17 cellular contexts compared by ENCODE assay signal in genomic region chr16:27226976-27227705, GRCh38. TPM values are rescaled to one million over a fixed set of nuclear protein-coding genes. Genes with fewer than 3 reads are reported as not detected.
DNase-seq lines count a peak whose midpoint lies in the region; ATAC-seq and TF ChIP-seq lines count a peak whose summit lies in the region.
"Had no signal": no experiment of that assay in that cellular context is flagged by ENCODE, and none has a peak within 500 bp of the region (broad histone marks: within the 10 kb centered on the region; RNA-seq: fewer than 3 reads in every experiment).

No MANE protein-coding gene starts in this region.

- TF ChIP-seq CTCF in hepatocyte (IDR thresholded peaks at IDR 0.05; ENCODE audit: poor library complexity) = no peak
- TF ChIP-seq CTCF in body of pancreas (IDR thresholded peaks at IDR 0.05) = no peak
- no peak for TF ChIP-seq CTCF in stomach (IDR thresholded peaks at IDR 0.05)

- H3K4me1 Mint-ChIP-seq in stimulated activated naive B cell treated with anti-CD40 and anti-IgM and Interleukin-4, amounts not matched to agents 10 μg/mL and 1 μg/mL and 100 μg/mL, for 72 hours = peaks cover 55 to 86% of the 10 kb centered on the region in 2 donors

- H3K4me3 ChIP-seq in NT2/D1 (ENCODE audit: insufficient read length, low read depth) (no peak overlapping the region), hepatocyte (no peak overlapping the region), body of pancreas (no peak overlapping the region), stomach (no peak overlapping the region)

- peak overlapping the region; percentile 12 for H3K9ac ChIP-seq in NT2/D1 (ENCODE audit: insufficient read length, low read depth)

- no peaks in the 10 kb centered on the region for H3K9me2 ChIP-seq in hepatocyte (replicated peaks; ENCODE audit: insufficient read depth)

- H3K9me3 ChIP-seq in NT2/D1 (ENCODE audit: insufficient read depth, low read length) (no peaks in the 10 kb centered on the region), hepatocyte (ENCODE audit: low read depth) (no peaks in the 10 kb centered on the region), body of pancreas (no peaks in the 10 kb centered on the region), stomach (no peaks in the 10 kb centered on the region)

- H3K27me3 ChIP-seq in NT2/D1 (ENCODE audit: insufficient read depth, insufficient read length) (no peaks in the 10 kb centered on the region), hepatocyte (no peaks in the 10 kb centered on the region), body of pancreas (no peaks in the 10 kb centered on the region), stomach (no peaks in the 10 kb centered on the region)

- H3K36me3 ChIP-seq in NT2/D1 (ENCODE audit: insufficient read depth, insufficient read length, low read length) = peaks cover 71% of the 10 kb centered on the region
- H3K36me3 ChIP-seq in hepatocyte (replicated peaks; ENCODE audit: insufficient read depth, low read depth) = no peaks in the 10 kb centered on the region
- no peaks in the 10 kb centered on the region for H3K36me3 ChIP-seq in body of pancreas (replicated peaks in 1 of 2; ENCODE audit: insufficient read depth in 1 of 2, low read depth in 2 of 2)
- peaks cover 0 to 54% (median 50%) of the 10 kb centered on the region in 4 donors for H3K36me3 ChIP-seq in stomach
- H3K36me3 ChIP-seq: WERI-Rb-1 had no signal

- H3K27ac Mint-ChIP-seq in activated naive CD4-positive, alpha-beta T cell treated with anti-CD3 and anti-CD28 coated beads, Interleukin-2, amount 50 U/mL, for 72 hours = peak overlapping the region; percentile 3 to 68
- H3K27ac Mint-ChIP-seq in stimulated activated naive B cell treated with anti-CD40 and anti-IgM and Interleukin-4, amounts not matched to agents 10 μg/mL and 1 μg/mL and 100 μg/mL, for 72 hours = peak overlapping the region; percentile 80

- TF ChIP-seq POLR2A in body of pancreas (IDR thresholded peaks at IDR 0.05) (no peak), stomach (IDR thresholded peaks at IDR 0.05) (no peak)

- H3K4me3 Mint-ChIP-seq in stimulated activated naive B cell treated with anti-CD40 and anti-IgM and Interleukin-4, amounts not matched to agents 10 μg/mL and 1 μg/mL and 100 μg/mL, for 72 hours = peak overlapping the region; percentile 41 to 50
- H3K4me3 Mint-ChIP-seq: IgD-negative memory B cell had no signal

- peaks cover 20 to 30% of the 10 kb centered on the region in 2 donors for H3K36me3 Mint-ChIP-seq in activated naive CD4-positive, alpha-beta T cell treated with anti-CD3 and anti-CD28 coated beads, Interleukin-2, amount 50 U/mL, for 72 hours
- H3K36me3 Mint-ChIP-seq in stimulated activated naive B cell treated with anti-CD40 and anti-IgM and Interleukin-4, amounts not matched to agents 10 μg/mL and 1 μg/mL and 100 μg/mL, for 72 hours = peaks cover 60 to 73% of the 10 kb centered on the region in 2 donors

- DNase-seq in activated naive CD4-positive, alpha-beta T cell treated with anti-CD3 and anti-CD28 coated beads, Interleukin-2, amount 50 U/mL, for 72 hours (ENCODE audit: low spot score in 2 of 2) = no peak
- DNase-seq in activated naive CD4-positive, alpha-beta T cell treated with anti-CD3 and anti-CD28 coated beads, Interleukin-2, amount 50 U/mL, for 16 hours = no peak
- no peak for DNase-seq in NT2/D1 (ENCODE audit: low read depth, low spot score)
- no peak for DNase-seq in hepatocyte (ENCODE audit: low spot score)
- DNase-seq in stimulated activated naive B cell treated with anti-CD40 and anti-IgM and Interleukin-4, amounts not matched to agents 10 μg/mL and 1 μg/mL and 100 μg/mL, for 72 hours = no peak
- no peak for DNase-seq in body of pancreas
- DNase-seq in stomach = no peak
- DNase-seq in cerebellar nuclear complex (lab: John Stamatoyannopoulos, UW) = no peak
- DNase-seq: activated effector memory CD4-positive, alpha-beta T cell treated with Interleukin-2 at 50 U/mL for 16 hours; hippocampal formation; MV-4-11; NCI-H187 treated with DMSO at 0.1 percent for 48 hours; NCI-H446; stimulated activated CD4-positive, alpha-beta T cell treated with anti-CD3 and anti-CD28 coated beads, Interleukin-15, amount 100 ng/mL, for 24 hours; stimulated activated naive CD4-positive, alpha-beta T cell; WERI-Rb-1 had no signal

- intact Hi-C loops in body of pancreas (cut with DNase I) = no loop called here
- intact Hi-C loops in stomach (cut with DNase I; ENCODE audit: low total_unique reads) = no loop called here

- H4K20me1 ChIP-seq in hepatocyte (ENCODE audit: insufficient read depth, poor library complexity, severe bottlenecking) = no peaks in the 10 kb centered on the region

- H3K4me1 ChIP-seq in NT2/D1 (ENCODE audit: insufficient read depth, insufficient read length) = peaks cover 12% of the 10 kb centered on the region
- H3K4me1 ChIP-seq in hepatocyte (ENCODE audit: insufficient read depth) = peaks cover 4% of the 10 kb centered on the region
- H3K4me1 ChIP-seq in body of pancreas = peaks cover 45% of the 10 kb centered on the region
- peaks cover 46 to 73% (median 53%) of the 10 kb centered on the region in 4 donors for H3K4me1 ChIP-seq in stomach

- WGBS in hepatocyte (ENCODE audit: low lambda C conversion rate, missing lambda C conversion rate) = 96% methylated on average over 16 of the region's 16 CpGs
- WGBS in body of pancreas, 2 donors = 86 to 92% methylated on average over 7 to 16 of the region's 16 CpGs
- WGBS in stomach, 5 donors = 87 to 97% (median 91%) methylated on average over 15 to 16 of the region's 16 CpGs

- ATAC-seq in activated naive CD4-positive, alpha-beta T cell treated with anti-CD3 and anti-CD28 coated beads, Interleukin-2, amount 50 U/mL, for 72 hours = no peak
- no peak for ATAC-seq in stimulated activated naive B cell treated with anti-CD40 and anti-IgM and Interleukin-4, amounts not matched to agents 10 μg/mL and 1 μg/mL and 100 μg/mL, for 72 hours (replicated peaks)
- no peak for ATAC-seq in body of pancreas

- H3K27me3 Mint-ChIP-seq in stimulated activated naive B cell treated with anti-CD40 and anti-IgM and Interleukin-4, amounts not matched to agents 10 μg/mL and 1 μg/mL and 100 μg/mL, for 72 hours = no peaks in the 10 kb centered on the region
- H3K27me3 Mint-ChIP-seq: IgD-negative memory B cell had no signal

- H3K27ac ChIP-seq in hepatocyte (peak overlapping the region; percentile 70), body of pancreas (peak overlapping the region in 2 of 4 donors; percentile 65 to 69), stomach (peak overlapping the region in 2 of 5 donors; percentile 28 to 73)

- H3K79me2 ChIP-seq in hepatocyte = no peaks in the 10 kb centered on the region

- H3K4me2 ChIP-seq in hepatocyte = no peak overlapping the region

- H2AFZ ChIP-seq in hepatocyte = no peak overlapping the region

- no peaks in the 10 kb centered on the region for H3K9me3 Mint-ChIP-seq in activated naive CD4-positive, alpha-beta T cell treated with anti-CD3 and anti-CD28 coated beads, Interleukin-2, amount 50 U/mL, for 72 hours
- H3K9me3 Mint-ChIP-seq in stimulated activated naive B cell treated with anti-CD40 and anti-IgM and Interleukin-4, amounts not matched to agents 10 μg/mL and 1 μg/mL and 100 μg/mL, for 72 hours = no peaks in the 10 kb centered on the region
- H3K9me3 Mint-ChIP-seq: IgD-negative memory B cell had no signal

- no peak for TF ChIP-seq EP300 in stomach (IDR thresholded peaks at IDR 0.05)

RNA-seq across cellular contexts. Expression of gene KDM8, which starts 23.8 kb away (rescaled TPM):
- 10 to 100 TPM in 1 of 2 donors, 1 to 10 TPM in 1; 9.2 to 10.8 TPM for total RNA-seq in activated naive CD4-positive, alpha-beta T cell treated with anti-CD3 and anti-CD28 coated beads, Interleukin-2, amount 50 U/mL, for 72 hours
- 7.2 and 11.5 TPM in 2 replicates for total RNA-seq in hepatocyte
- 5.6 and 9.7 TPM in 2 replicates for polyA plus RNA-seq in hepatocyte
- total RNA-seq in body of pancreas = 10 to 100 TPM in 1 of 2 donors, 1 to 10 TPM in 1; 6.0 to 18.5 TPM
- 10 to 100 TPM in 1 of 5 donors, 1 to 10 TPM in 4; 1.4 to 58.3 (median 3.1) TPM for total RNA-seq in stomach
- polyA plus RNA-seq in stomach = 1 to 10 TPM; 2.7 to 3.5 (median 2.7) TPM

RNA-seq across cellular contexts. Expression of gene NSMCE1, which starts 41.4 kb away (rescaled TPM):
- 100 to 1,000 TPM; 106 to 132 TPM for total RNA-seq in activated naive CD4-positive, alpha-beta T cell treated with anti-CD3 and anti-CD28 coated beads, Interleukin-2, amount 50 U/mL, for 72 hours
- total RNA-seq in hepatocyte (35.0 and 40.8 TPM in 2 replicates), body of pancreas (10 to 100 TPM; 20.1 to 29.1 TPM), stomach (100 to 1,000 TPM in 1 of 5 donors, 10 to 100 TPM in 3, 1 to 10 TPM in 1; 9.3 to 120 (median 24.1) TPM)
- polyA plus RNA-seq in hepatocyte (58.2 and 66.3 TPM in 2 replicates), stomach (10 to 100 TPM; 53.5 to 67.0 (median 66.0) TPM)
